Comparison of ENCODE assay signal across 18 cellular contexts in genomic region chr14:60217713-60218112, GRCh38.
"Had no signal": no experiment of that assay in that cellular context is flagged by ENCODE, and none has a peak within 500 bp of the region (broad histone marks: within the 10 kb centered on the region; RNA-seq: fewer than 3 reads in every experiment).

No MANE protein-coding gene starts in this region.

- ATAC-seq: activated CD4-positive, CD25-positive, alpha-beta regulatory T cell treated with anti-CD3 and anti-CD28 coated beads, Interleukin-2, amount 50 U/mL, for 24 hours; left colon; mucosa of descending colon; naive thymus-derived CD4-positive, alpha-beta T cell; stimulated activated memory B cell treated with anti-CD40 and anti-IgM and Interleukin-4, amounts not matched to agents 10 μg/mL and 1 μg/mL and 100 μg/mL, for 72 hours had no signal

- H3K9me3 ChIP-seq: ascending aorta, breast epithelium, heart left ventricle, mucosa of descending colon, ovary, tibial artery had no signal

- H3K36me3 ChIP-seq: ascending aorta, breast epithelium, heart left ventricle, ovary, tibial artery had no signal

- H3K4me3 ChIP-seq: ascending aorta, breast epithelium, heart left ventricle, mucosa of descending colon, ovary, tibial artery had no signal

- H3K4me1 ChIP-seq: breast epithelium had no signal

- H3K27ac ChIP-seq: breast epithelium, ovary, tibial artery had no signal

- DNase-seq: activated naive CD4-positive, alpha-beta T cell treated with anti-CD3 and anti-CD28 coated beads, Interleukin-2, amount 10 ng/mL, durations not matched to agents 7 days and 5 days; activated T-cell treated with anti-CD3 and anti-CD28 coated beads, Interleukin-2, amount 50 U/mL, for 24 hours; cerebellar nuclear complex; effector CD8-positive, alpha-beta T cell; foreskin melanocyte; heart left ventricle; left colon; mammary epithelial cell; mucosa of descending colon; naive thymus-derived CD4-positive, alpha-beta T cell; ovary; retina; stimulated activated CD4-positive, alpha-beta T cell treated with anti-CD3 and anti-CD28 coated beads, Interleukin-2, amount 100 ng/mL, for 48 hours; tibial artery had no signal

- H3K27me3 ChIP-seq: ascending aorta, breast epithelium, heart left ventricle, ovary, tibial artery had no signal
